In the genomic region with DNA sequence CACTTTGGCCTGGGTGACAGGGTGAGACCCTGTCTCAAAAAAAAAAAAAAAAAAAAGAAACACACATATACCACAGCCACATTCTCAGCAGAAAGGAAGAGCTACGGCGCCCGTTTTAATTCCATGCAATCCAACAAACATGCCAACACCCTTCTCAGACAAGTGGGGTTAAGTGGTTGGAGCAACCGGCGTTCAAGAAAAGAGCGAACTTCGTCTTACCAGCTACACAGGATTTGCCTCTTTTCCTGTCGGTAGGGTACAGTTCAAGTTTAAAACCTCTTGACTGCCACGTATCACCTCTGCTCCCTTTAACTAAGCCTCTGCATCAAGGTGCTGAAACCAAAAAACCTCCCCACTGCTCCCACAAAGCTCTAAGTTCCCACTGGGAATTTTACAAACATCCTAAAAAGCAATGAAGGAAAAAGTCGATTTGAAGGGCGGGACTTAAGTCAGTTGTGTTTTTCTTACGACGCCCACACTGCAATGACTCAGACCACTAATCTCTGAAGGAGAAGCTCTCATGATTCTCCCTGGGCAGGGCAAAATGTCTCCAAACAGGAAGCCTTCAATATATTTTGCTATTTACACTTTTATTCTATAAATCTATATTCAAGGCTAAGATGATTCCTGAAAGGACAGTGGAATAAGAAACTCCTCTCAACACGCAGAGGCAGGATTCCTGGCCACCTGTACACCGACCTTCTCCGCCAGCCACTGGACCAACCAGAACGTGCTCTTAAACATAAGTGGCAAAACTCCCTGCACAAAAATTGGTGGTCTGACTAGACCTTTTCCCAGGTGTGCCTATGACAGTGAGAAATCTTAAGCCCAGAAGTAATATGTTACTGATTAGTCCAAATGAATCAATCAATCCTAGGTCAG, we compare ENCODE assay signal across 10 cellular contexts. TPM values are rescaled to one million over a fixed set of nuclear protein-coding genes. Genes with fewer than 3 reads are reported as not detected.
A peak's percentile ranks its signal among the peaks of the same experiment; 100 is the strongest.
DNase-seq lines count a peak whose midpoint lies in the region; ATAC-seq and TF ChIP-seq lines count a peak whose summit lies in the region.
"Had no signal": no experiment of that assay in that cellular context is flagged by ENCODE, and none has a peak within 500 bp of the region (broad histone marks: within the 10 kb centered on the region; RNA-seq: fewer than 3 reads in every experiment).

No MANE protein-coding gene starts in this region.

- H3K36me3 ChIP-seq in lower lobe of right lung (peaks cover 99% of the 10 kb centered on the region), mesendoderm (ENCODE audit: control insufficient read depth, insufficient read depth, low read length) (peaks cover 18% of the 10 kb centered on the region)

- H3K9ac ChIP-seq in mesendoderm (ENCODE audit: low read length) = no peak overlapping the region

- no peak overlapping the region for H2BK5ac ChIP-seq in mesendoderm (ENCODE audit: low read length)

- H3K27me3 ChIP-seq in lower lobe of right lung (ENCODE audit: low read depth) = no peaks in the 10 kb centered on the region
- H3K27me3 ChIP-seq in mesendoderm (ENCODE audit: insufficient read depth, low read length, poor library complexity) = no peaks in the 10 kb centered on the region
- H3K27me3 ChIP-seq: BLaER1 treated with 17β-estradiol and CSF1 and Interleukin-3, amounts not matched to agents 10 nM and 100 nM had no signal

- H3K4me1 ChIP-seq in lower lobe of right lung (peaks cover 32% of the 10 kb centered on the region), mesendoderm (ENCODE audit: control insufficient read depth, low read depth, low read length) (no peaks in the 10 kb centered on the region)

- no peak overlapping the region for H3K56ac ChIP-seq in mesendoderm (ENCODE audit: low read length)

- no peak overlapping the region for H3K4ac ChIP-seq in mesendoderm (ENCODE audit: low read depth, low read length)

- no peak overlapping the region for H3K4me3 ChIP-seq in astrocyte of the spinal cord (ENCODE audit: low read depth, low read length)
- H3K4me3 ChIP-seq in lower lobe of right lung = no peak overlapping the region
- no peak overlapping the region for H3K4me3 ChIP-seq in mesendoderm (ENCODE audit: low read length)
- H3K4me3 ChIP-seq: BLaER1 treated with 17β-estradiol and CSF1 and Interleukin-3, amounts not matched to agents 10 nM and 100 nM had no signal

- H4K5ac ChIP-seq in mesendoderm (ENCODE audit: low read length) = no peak overlapping the region

- no peak overlapping the region for H3K4me2 ChIP-seq in mesendoderm (ENCODE audit: low read length)

- peak overlapping the region; percentile 71 for H3K27ac ChIP-seq in lower lobe of right lung
- H3K27ac ChIP-seq in mesendoderm (ENCODE audit: low read depth, low read length) = no peak overlapping the region

- ATAC-seq in lower lobe of right lung (peak; percentile 71 to 78), HG03469 (IDR thresholded peaks at IDR 0.05; ENCODE audit: unreplicated experiment) (no peak), GM21381 (IDR thresholded peaks at IDR 0.05; ENCODE audit: unreplicated experiment) (no peak)

- TF ChIP-seq CTCF in astrocyte of the spinal cord (IDR thresholded peaks at IDR 0.05; ENCODE audit: low read depth, low read length) (no peak), lower lobe of right lung (IDR thresholded peaks at IDR 0.05) (no peak)

- H3K18ac ChIP-seq in mesendoderm (ENCODE audit: low read length) = no peak overlapping the region

- H2AK5ac ChIP-seq in mesendoderm (ENCODE audit: low read length) = no peak overlapping the region

- H2BK15ac ChIP-seq in mesendoderm (replicated peaks; ENCODE audit: low read depth) = no peak overlapping the region

- no peaks in the 10 kb centered on the region for H3K79me2 ChIP-seq in mesendoderm (ENCODE audit: control insufficient read depth, insufficient read depth, low read length)

- no peak overlapping the region for H3K23ac ChIP-seq in mesendoderm (ENCODE audit: low read length)

- no peak overlapping the region for H4K8ac ChIP-seq in mesendoderm (ENCODE audit: low read depth, low read length)

- in situ Hi-C loops in astrocyte of the spinal cord (cut with HindIII; ENCODE audit: low sequenced_read_pairs) = no loop called here

- H3K9me3 ChIP-seq in lower lobe of right lung = no peaks in the 10 kb centered on the region
- H3K9me3 ChIP-seq: BLaER1 treated with 17β-estradiol and CSF1 and Interleukin-3, amounts not matched to agents 10 nM and 100 nM had no signal

- peak; percentile 45 for DNase-seq in stimulated activated CD4-positive, alpha-beta T cell treated with anti-CD3 and anti-CD28 coated beads, Interleukin-15, amount 100 ng/mL, for 24 hours
- DNase-seq in stimulated activated CD4-positive, alpha-beta T cell treated with anti-CD3 and anti-CD28 coated beads, Interleukin-2, amount 100 ng/mL, for 48 hours = no peak
- DNase-seq in astrocyte of the spinal cord (ENCODE audit: low read depth, low spot score) (peak; percentile 78), lower lobe of right lung (no peak), NCI-H1105 treated with DMSO at 0.1 percent for 48 hours (lab: John Stamatoyannopoulos, UW) (no peak), mesendoderm (no peak)

- intact Hi-C loops in lower lobe of right lung (cut with DNase I) = no loop called here

- no peak overlapping the region for H2BK120ac ChIP-seq in mesendoderm (ENCODE audit: low read depth, low read length)

- WGBS in mesendoderm (ENCODE audit: extremely low coverage, insufficient coverage, low lambda C conversion rate) = no CpG with 5 or more reads among the region's 17 CpGs

- no peaks in the 10 kb centered on the region for H3K79me1 ChIP-seq in mesendoderm (ENCODE audit: low read length)

RNA-seq across cellular contexts. Expression of gene SRP68, which starts 18.8 kb away (rescaled TPM):
- 65.0 TPM for total RNA-seq in lower lobe of right lung
- polyA plus RNA-seq in mesendoderm (2013, experiment 1 of 2) = 61.7 TPM
- polyA plus RNA-seq in mesendoderm (2013, experiment 2 of 2) = 60.7 TPM

RNA-seq across cellular contexts. Expression of gene GALR2, which starts 21.1 kb away (rescaled TPM):
- not detected for total RNA-seq in lower lobe of right lung
- polyA plus RNA-seq in mesendoderm (2013, experiment 1 of 2) = 0.24 TPM
- 0.15 TPM for polyA plus RNA-seq in mesendoderm (2013, experiment 2 of 2)
- total RNA-seq: mesenteric fat pad had no signal

RNA-seq across cellular contexts. Expression of gene ZACN, which starts 25.5 kb away (rescaled TPM):
- total RNA-seq in lower lobe of right lung = not detected
- 0.03 TPM for polyA plus RNA-seq in mesendoderm (2013, experiment 1 of 2)
- polyA plus RNA-seq in mesendoderm (2013, experiment 2 of 2) = 0.01 TPM
- total RNA-seq: mesenteric fat pad had no signal

RNA-seq across cellular contexts. Expression of gene EVPL, which starts 26.4 kb away (rescaled TPM):
- total RNA-seq in lower lobe of right lung = 36.8 TPM
- 0.14 TPM for polyA plus RNA-seq in mesendoderm (2013, experiment 1 of 2)
- polyA plus RNA-seq in mesendoderm (2013, experiment 2 of 2) = 0.11 TPM

RNA-seq across cellular contexts. Expression of gene EXOC7, which starts 50.1 kb away (rescaled TPM):
- total RNA-seq in lower lobe of right lung = 118 TPM
- polyA plus RNA-seq in mesendoderm (2013, experiment 1 of 2) = 58.1 TPM
- 61.9 TPM for polyA plus RNA-seq in mesendoderm (2013, experiment 2 of 2)

Comparison
In these comparisons a context has a peak if more than half of its experiments do, and no peak if none do; other contexts are left out.
1. DNase-seq: peak in stimulated activated CD4-positive, alpha-beta T cell treated with anti-CD3 and anti-CD28 coated beads, Interleukin-15, amount 100 ng/mL, for 24 hours (single experiment) and astrocyte of the spinal cord (single experiment); none in stimulated activated CD4-positive, alpha-beta T cell treated with anti-CD3 and anti-CD28 coated beads, Interleukin-2, amount 100 ng/mL, for 48 hours (0 of 2), lower lobe of right lung (single experiment), NCI-H1105 treated with DMSO at 0.1 percent for 48 hours (single experiment) and mesendoderm (single experiment).
2. ATAC-seq: peak in lower lobe of right lung (2 of 2); none in HG03469 (single experiment) and GM21381 (single experiment).